ENCODE assay signal across 33 cellular contexts in the genomic region with DNA sequence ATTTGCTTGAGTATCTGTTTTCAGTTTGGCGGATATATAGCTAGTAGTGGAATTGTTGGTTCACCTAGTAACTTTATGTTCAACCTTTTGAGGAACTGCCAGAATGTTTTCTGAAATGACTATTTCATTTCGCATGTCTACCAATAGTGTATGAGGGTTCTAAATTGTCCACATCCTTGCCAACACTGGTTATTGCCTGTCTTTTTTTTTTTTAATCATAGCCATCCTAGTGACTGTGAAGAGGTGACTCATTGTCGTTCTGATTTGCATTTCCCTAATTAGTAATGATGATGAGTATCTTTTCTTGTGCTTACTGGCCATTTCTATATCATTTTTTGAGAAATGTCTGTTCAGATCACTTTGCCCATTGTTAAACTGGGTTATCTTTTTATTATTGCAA. TPM values are rescaled to one million over a fixed set of nuclear protein-coding genes. Genes with fewer than 3 reads are reported as not detected.
"Had no signal": no experiment of that assay in that cellular context is flagged by ENCODE, and none has a peak within 500 bp of the region (broad histone marks: within the 10 kb centered on the region; RNA-seq: fewer than 3 reads in every experiment).

No MANE protein-coding gene starts in this region.

- H3K9me3 ChIP-seq: ascending aorta had no signal

- H3K27me3 ChIP-seq: ascending aorta, cardiac muscle cell had no signal

- H3K4me1 ChIP-seq: ascending aorta had no signal

- ATAC-seq: activated CD8-positive, alpha-beta T cell treated with anti-CD3 and anti-CD28 coated beads for 36 hours; activated naive CD8-positive, alpha-beta T cell treated with anti-CD3 and anti-CD28 coated beads, Interleukin-2, amount 50 U/mL, for 24 hours; activated T-cell treated with anti-CD3 and anti-CD28 coated beads, Interleukin-2, amount 50 U/mL, for 4 hours had no signal

- H3K27ac ChIP-seq: ascending aorta, cardiac muscle cell, VCaP had no signal

- FAIRE-seq: bronchial epithelial cell, TTC549 had no signal

- H3K36me3 ChIP-seq: ascending aorta, cardiac muscle cell had no signal

- DNase-seq: activated B cell treated with CpG ODN at 0.5 μM for 24 hours; activated CD4-positive, alpha-beta memory T cell treated with anti-CD3 and anti-CD28 coated beads for 36 hours; activated CD4-positive, alpha-beta T cell treated with anti-CD3 and anti-CD28 coated beads for 48 hours; activated CD4-positive, alpha-beta T cell treated with anti-CD3 and anti-CD28 coated beads, Interleukin-2, amount 50 U/mL, for 1 hour; activated CD4-positive, alpha-beta T cell treated with anti-CD3 and anti-CD28 coated beads, Interleukin-2, amount 50 U/mL, for 4 hours; activated CD4-positive, CD25-positive, alpha-beta regulatory T cell treated with anti-CD3 and anti-CD28 coated beads, Interleukin-2, amount 50 U/mL, for 72 hours; activated CD8-positive, alpha-beta memory T cell treated with anti-CD3 and anti-CD28 coated beads, Interleukin-2, amount 50 U/mL, for 4 hours; activated CD8-positive, alpha-beta T cell treated with anti-CD3 and anti-CD28 coated beads for 36 hours; activated effector memory CD4-positive, alpha-beta T cell treated with Interleukin-2 at 50 U/mL for 16 hours; activated gamma-delta T cell; activated naive CD4-positive, alpha-beta T cell treated with anti-CD3 and anti-CD28 coated beads, Interleukin-2, amount 10 ng/mL, durations not matched to agents 7 days and 5 days; activated naive CD4-positive, alpha-beta T cell treated with Interleukin-2 at 50 U/mL for 16 hours; activated naive CD8-positive, alpha-beta T cell treated with anti-CD3 and anti-CD28 coated beads, Interleukin-2, amount 10 ng/mL, durations not matched to agents 7 days and 5 days; activated naive CD8-positive, alpha-beta T cell treated with anti-CD3 and anti-CD28 coated beads, Interleukin-2, amount 50 U/mL, for 24 hours; activated T-cell treated with anti-CD3 and anti-CD28 coated beads for 4 hours; activated T-cell treated with anti-CD3 and anti-CD28 coated beads, Interleukin-2, amount 50 U/mL, for 1 hour; activated T-cell treated with anti-CD3 and anti-CD28 coated beads, Interleukin-2, amount 50 U/mL, for 4 hours; activated T-cell treated with anti-CD3 and anti-CD28 coated beads, Interleukin-2, amount 50 U/mL, for 72 hours; amygdala; anterior cingulate cortex; caudate nucleus; cerebellar nuclear complex; T-helper 1 cell; T-helper 2 cell; T-helper 9 cell had no signal

- H3K4me3 ChIP-seq: ascending aorta, cardiac muscle cell had no signal

RNA-seq across cellular contexts. Expression of a gene that starts 52.5 kb away (rescaled TPM):
- total RNA-seq: activated CD4-positive, alpha-beta memory T cell treated with anti-CD3 and anti-CD28 coated beads for 36 hours; activated CD8-positive, alpha-beta memory T cell treated with anti-CD3 and anti-CD28 coated beads for 36 hours; activated CD8-positive, alpha-beta T cell treated with anti-CD3 and anti-CD28 coated beads for 36 hours; activated naive CD8-positive, alpha-beta T cell treated with anti-CD3 and anti-CD28 coated beads, Interleukin-2, amount 10 ng/mL, durations not matched to agents 7 days and 5 days; activated T-helper 1 cell treated with anti-CD3 and anti-CD28 coated beads, Interleukin-12 subunit alpha, Interleukin-12 subunit beta, Interleukin-2, Interleukin-4 antibody, amounts not matched to agents 30 ng/mL and 10 ng/mL and 1 ng/mL, durations not matched to agents 14 hours and 24 hours and 36 hours; activated T-helper 2 cell treated with anti-CD3 and anti-CD28 coated beads, Interferon-gamma antibody, Interleukin-2, Interleukin-4, amounts not matched to agents 10 μg/mL and 5 μg/mL and 100 μg/mL, durations not matched to agents 14 hours and 24 hours and 36 hours; bronchial epithelial cell had no signal
- polyA plus RNA-seq: cardiac muscle cell had no signal
